In the genomic region with DNA sequence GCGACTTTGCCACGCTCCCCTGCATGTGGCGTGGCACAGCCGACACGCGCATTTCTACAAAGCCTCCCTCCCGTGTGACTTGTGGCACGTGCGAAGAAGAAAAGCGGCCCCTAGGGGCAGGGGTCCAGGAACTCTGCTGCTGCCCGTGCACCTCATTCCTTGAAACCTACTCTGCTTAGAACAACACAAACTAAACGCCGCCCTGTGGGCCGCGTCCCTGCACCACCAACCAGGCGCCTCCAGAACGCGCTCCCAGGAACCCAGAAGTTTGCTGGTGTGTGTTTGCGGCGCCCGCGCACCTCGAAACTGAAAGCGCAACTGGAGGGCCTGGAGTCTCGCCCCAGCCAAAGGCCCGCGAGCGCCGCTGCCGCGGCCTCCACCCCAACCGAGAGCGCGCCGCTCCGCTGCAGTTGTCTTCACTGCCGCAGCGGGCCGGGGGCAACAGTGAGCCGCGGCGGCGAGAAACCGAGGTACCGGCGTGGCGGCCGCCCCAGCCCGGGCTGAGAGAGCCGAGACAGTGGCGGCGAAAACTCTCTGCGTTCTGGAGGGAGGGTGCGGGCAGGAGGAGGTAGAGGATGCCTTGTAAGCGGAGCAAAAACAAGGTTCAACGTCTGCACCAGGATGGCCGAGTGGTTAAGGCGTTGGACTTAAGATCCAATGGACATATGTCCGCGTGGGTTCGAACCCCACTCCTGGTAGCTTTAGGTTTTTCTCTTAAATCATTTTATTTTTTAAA, we compare ENCODE assay signal across 8 cellular contexts.
DNase-seq lines count a peak whose midpoint lies in the region; ATAC-seq, FAIRE-seq and TF ChIP-seq lines count a peak whose summit lies in the region.

No MANE protein-coding gene starts in this region.

- H3K4me1 ChIP-seq in HepG2 (ENCODE audit: insufficient read depth, low read length), result peaks cover 23% of the 10 kb centered on the region

- TF ChIP-seq RAD21 in HepG2 (CRISPR knock-in tag; IDR thresholded peaks at IDR 0.05), result peak; percentile 97

- H3K27ac ChIP-seq in CD4-positive, alpha-beta T cell (ENCODE audit: low read depth, low read length), result peak overlapping the region; percentile 82
- H3K27ac ChIP-seq in HepG2 (ENCODE audit: extremely low read length, insufficient read depth, low read length), result peak overlapping the region; percentile 81

- peak overlapping the region; percentile 98 for H3K4me3 Mint-ChIP-seq in CD4-positive, alpha-beta T cell

- no peaks in the 10 kb centered on the region for H3K27me3 ChIP-seq in CD4-positive, alpha-beta T cell (ENCODE audit: control insufficient read depth, insufficient read depth, low read length)
- H3K27me3 ChIP-seq in HepG2 (ENCODE audit: control insufficient read depth in 1 of 2, insufficient read depth in 2 of 2, low read length in 2 of 2), result peaks cover 0 to 2% of the 10 kb centered on the region in 2 experiments; a peak in 1 of 5 replicates

- peak overlapping the region; percentile 100 for H3K27ac Mint-ChIP-seq in CD4-positive, alpha-beta T cell

- peaks cover 45% of the 10 kb centered on the region for H3K4me1 Mint-ChIP-seq in CD4-positive, alpha-beta T cell (ENCODE audit: low read depth)

- H2AFZ ChIP-seq in HepG2 (ENCODE audit: low read length), result peak overlapping the region; percentile 95

- peaks cover 5% of the 10 kb centered on the region for H3K9me3 ChIP-seq in CD4-positive, alpha-beta T cell (ENCODE audit: control insufficient read depth, low read length)
- H3K9me3 ChIP-seq in HepG2 (ENCODE audit: low read length), result peaks cover 8% of the 10 kb centered on the region; the same call in 1 of the 2 replicates

- intact Hi-C loops in CD4-positive, alpha-beta T cell (cut with DNase I, micrococcal nuclease), result loop anchor here (1.0 to 10.0 kb wide), 11 partner anchors 65 to 761 kb away; a partner anchor contains a TSS
- intact Hi-C loops in HepG2 (cut with micrococcal nuclease; ENCODE audit: unreplicated experiment), result loop anchor here (1.0 to 2.0 kb wide), 8 partner anchors 47 to 641 kb away; a partner anchor contains a TSS

- peak; percentile 78 for TF ChIP-seq CTCF in CD4-positive, alpha-beta T cell (IDR thresholded peaks at IDR 0.05)
- TF ChIP-seq CTCF in HepG2 (CRISPR knock-in tag; IDR thresholded peaks at IDR 0.05), result peak; percentile 89

- peak in 1 of 2 experiments; percentile 60; a peak in 3 of 4 replicates for TF ChIP-seq POLR2A in HepG2 (IDR thresholded peaks at IDR 0.05; ENCODE audit: insufficient read depth in 1 of 2, low read depth in 2 of 2, low read length in 2 of 2)

- WGBS in HepG2 (ENCODE audit: low lambda C conversion rate), result 0% methylated on average over 20 of the region's 61 CpGs

- TSS peak; percentile 77 for BruUV-seq in HepG2 (replicated peaks; lab: Mats Ljungman, UMichigan)

- peak overlapping the region; percentile 91 for H3K4me2 ChIP-seq in HepG2 (ENCODE audit: low read depth, low read length)

- H3K36me3 Mint-ChIP-seq in CD4-positive, alpha-beta T cell (ENCODE audit: low read depth), result peaks cover 22% of the 10 kb centered on the region

- no peaks in the 10 kb centered on the region for H4K20me1 ChIP-seq in HepG2 (ENCODE audit: insufficient read depth, low read length)

- POLR2A ChIA-PET in CD4-positive, alpha-beta T cell (lab: Charles Lee), result interaction anchor here (0.9 to 1.2 kb wide), 4 partner anchors 65 to 266 kb away, joined by 3 to 6 read pairs (median 4); a partner anchor contains a TSS
- POLR2A ChIA-PET in HepG2 (lab: Yijun Ruan, JAX), result interaction anchor here (1.0 to 1.2 kb wide), 2 partner anchors 70 to 127 kb away, joined by 3 to 8 read pairs; no protein-coding TSS in a partner anchor

- H3K4me3 ChIP-seq in HepG2 (replicated peaks in 1 of 3; ENCODE audit: insufficient read depth in 1 of 3, low read depth in 2 of 3, low read length in 3 of 3), result peak overlapping the region; percentile 68 to 89 (median 82)

- peak; percentile 68 for FAIRE-seq in HepG2 (lab: Jason Lieb, UNC)

- peak; percentile 84 to 95 (median 88) for DNase-seq in CD4-positive, alpha-beta T cell
- peak; percentile 94 for DNase-seq in NCI-H748 (lab: John Stamatoyannopoulos, UW; ENCODE audit: unreplicated experiment)
- DNase-seq in activated CD4-positive, alpha-beta T cell treated with anti-CD3 and anti-CD28 coated beads, Interleukin-2, amount 50 U/mL, for 4 hours, result peak; percentile 89 to 90
- peak; percentile 99 for DNase-seq in dermis blood vessel endothelial cell
- peak; percentile 94 for DNase-seq in HepG2 (ENCODE audit: low spot score)
- DNase-seq in stimulated activated CD4-positive, alpha-beta T cell treated with anti-CD3 and anti-CD28 coated beads, Interleukin-2, amount 100 ng/mL, for 48 hours, result peak; percentile 87 to 95

- ATAC-seq in CD4-positive, alpha-beta T cell (ENCODE audit: poor library complexity), result peak; percentile 84
- ATAC-seq in GM19397 (IDR thresholded peaks at IDR 0.05; ENCODE audit: unreplicated experiment) (peak; percentile 92), HG03565 (IDR thresholded peaks at IDR 0.05; ENCODE audit: unreplicated experiment) (peak; percentile 88), HepG2 (peak; percentile 92)

- CTCF ChIA-PET in CD4-positive, alpha-beta T cell (lab: Charles Lee), result interaction anchor here (0.7 to 1.8 kb wide), 6 partner anchors 64 to 152 kb away, joined by 3 to 7 read pairs (median 4); a partner anchor contains a TSS
- CTCF ChIA-PET in HepG2 (lab: Yijun Ruan, JAX; ENCODE audit: low intra/inter-chr PET ratio, low total read pairs), result interaction anchor here (0.9 to 2.4 kb wide), 4 partner anchors 111 to 266 kb away, joined by 3 to 13 read pairs (median 4); no protein-coding TSS in a partner anchor

- H3K36me3 ChIP-seq in HepG2 (replicated peaks in 1 of 2; ENCODE audit: control insufficient read depth in 1 of 2, insufficient read depth in 2 of 2, low read length in 2 of 2), result no peaks in the 10 kb centered on the region

- H3K27me3 Mint-ChIP-seq in CD4-positive, alpha-beta T cell, result peaks cover 18% of the 10 kb centered on the region

- TF ChIP-seq EP300 in HepG2 (IDR thresholded peaks at IDR 0.05; ENCODE audit: low read depth in 2 of 2, low read length in 2 of 2), result peak; percentile 51 to 71; a peak in 3 of 4 replicates
- TF ChIP-seq EP300 in HepG2 (CRISPR knock-in tag; IDR thresholded peaks at IDR 0.05; ENCODE audit: borderline replicate concordance), result no peak; the same call in 1 of the 2 replicates

- no peaks in the 10 kb centered on the region for H3K79me2 ChIP-seq in HepG2 (ENCODE audit: insufficient read depth, low read length)

- H3K9me3 Mint-ChIP-seq in CD4-positive, alpha-beta T cell, result peaks cover 2% of the 10 kb centered on the region

- H3K9ac ChIP-seq in HepG2 (ENCODE audit: insufficient read depth, low read depth, low read length), result peak overlapping the region; percentile 77

- in situ Hi-C loops in HepG2 (cut with HindIII; ENCODE audit: extremely low pct_ligation_motif_present, low pct_unique_long_range_greater_than_20kb), result loop anchor here (5.0 kb wide), 2 partner anchors 71 to 119 kb away; a partner anchor contains a TSS

TF ChIP-seq in HepG2, 621 proteins besides CTCF, POLR2A, EP300 and RAD21 (continues in another document):
- TF ChIP-seq GABPB1 (CRISPR knock-in tag; IDR thresholded peaks at IDR 0.05) (peak; percentile 82), SPEN (CRISPR knock-in tag; IDR thresholded peaks at IDR 0.05; ENCODE audit: low read depth) (0 out of 2 replicates have a peak, but pooled peaks have one; percentile 42), ZSCAN20 (CRISPR knock-in tag; IDR thresholded peaks at IDR 0.05; ENCODE audit: borderline replicate concordance) (peak; percentile 77; the same call in 1 of the 2 replicates), MAZ (IDR thresholded peaks at IDR 0.05; ENCODE audit: borderline replicate concordance, low read depth, low read length) (peak; percentile 90; the same call in 1 of the 2 replicates), MAZ (CRISPR knock-in tag; IDR thresholded peaks at IDR 0.05; ENCODE audit: low read depth) (peak; percentile 93), ZNF772 (CRISPR knock-in tag; IDR thresholded peaks at IDR 0.05) (no peak; the same call in none of the 2 replicates), POLR2AphosphoS2 (IDR thresholded peaks at IDR 0.05; ENCODE audit: low read depth, low read length) (no peak), ZNF367 (CRISPR knock-in tag; IDR thresholded peaks at IDR 0.05; ENCODE audit: borderline replicate concordance) (no peak; the same call in 1 of the 2 replicates), GPN1 (CRISPR knock-in tag; IDR thresholded peaks at IDR 0.05; ENCODE audit: borderline replicate concordance) (no peak)
- TF ChIP-seq, protein P1, sequence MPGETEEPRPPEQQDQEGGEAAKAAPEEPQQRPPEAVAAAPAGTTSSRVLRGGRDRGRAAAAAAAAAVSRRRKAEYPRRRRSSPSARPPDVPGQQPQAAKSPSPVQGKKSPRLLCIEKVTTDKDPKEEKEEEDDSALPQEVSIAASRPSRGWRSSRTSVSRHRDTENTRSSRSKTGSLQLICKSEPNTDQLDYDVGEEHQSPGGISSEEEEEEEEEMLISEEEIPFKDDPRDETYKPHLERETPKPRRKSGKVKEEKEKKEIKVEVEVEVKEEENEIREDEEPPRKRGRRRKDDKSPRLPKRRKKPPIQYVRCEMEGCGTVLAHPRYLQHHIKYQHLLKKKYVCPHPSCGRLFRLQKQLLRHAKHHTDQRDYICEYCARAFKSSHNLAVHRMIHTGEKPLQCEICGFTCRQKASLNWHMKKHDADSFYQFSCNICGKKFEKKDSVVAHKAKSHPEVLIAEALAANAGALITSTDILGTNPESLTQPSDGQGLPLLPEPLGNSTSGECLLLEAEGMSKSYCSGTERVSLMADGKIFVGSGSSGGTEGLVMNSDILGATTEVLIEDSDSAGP (CRISPR knock-in tag; IDR thresholded peaks at IDR 0.05; ENCODE audit: borderline replicate concordance), result peak; percentile 92
- TF ChIP-seq, protein P2, sequence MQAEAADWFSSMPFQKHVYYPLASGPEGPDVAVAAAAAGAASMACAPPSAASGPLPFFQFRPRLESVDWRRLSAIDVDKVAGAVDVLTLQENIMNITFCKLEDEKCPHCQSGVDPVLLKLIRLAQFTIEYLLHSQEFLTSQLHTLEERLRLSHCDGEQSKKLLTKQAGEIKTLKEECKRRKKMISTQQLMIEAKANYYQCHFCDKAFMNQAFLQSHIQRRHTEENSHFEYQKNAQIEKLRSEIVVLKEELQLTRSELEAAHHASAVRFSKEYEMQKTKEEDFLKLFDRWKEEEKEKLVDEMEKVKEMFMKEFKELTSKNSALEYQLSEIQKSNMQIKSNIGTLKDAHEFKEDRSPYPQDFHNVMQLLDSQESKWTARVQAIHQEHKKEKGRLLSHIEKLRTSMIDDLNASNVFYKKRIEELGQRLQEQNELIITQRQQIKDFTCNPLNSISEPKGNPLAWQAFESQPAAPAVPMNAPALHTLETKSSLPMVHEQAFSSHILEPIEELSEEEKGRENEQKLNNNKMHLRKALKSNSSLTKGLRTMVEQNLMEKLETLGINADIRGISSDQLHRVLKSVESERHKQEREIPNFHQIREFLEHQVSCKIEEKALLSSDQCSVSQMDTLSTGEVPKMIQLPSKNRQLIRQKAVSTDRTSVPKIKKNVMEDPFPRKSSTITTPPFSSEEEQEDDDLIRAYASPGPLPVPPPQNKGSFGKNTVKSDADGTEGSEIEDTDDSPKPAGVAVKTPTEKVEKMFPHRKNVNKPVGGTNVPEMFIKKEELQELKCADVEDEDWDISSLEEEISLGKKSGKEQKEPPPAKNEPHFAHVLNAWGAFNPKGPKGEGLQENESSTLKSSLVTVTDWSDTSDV (CRISPR knock-in tag; IDR thresholded peaks at IDR 0.05), result no peak

Comparison
In these comparisons a context has a peak if more than half of its experiments do, and no peak if none do; other contexts are left out.
1. Peak in every context shown above with its lines: DNase-seq, ATAC-seq, H3K4me3 ChIP-seq and H3K27ac ChIP-seq.